ENCODE assay signal across 1 cellular context in genomic region chr19:42185281-42185680, GRCh38.
TF ChIP-seq lines count a peak whose summit lies in the region.

No MANE protein-coding gene starts in this region.

TF ChIP-seq in K562, 482 proteins besides CTCF, POLR2A, EP300 and RAD21:
- TF ChIP-seq CREBBP (IDR thresholded peaks at IDR 0.05; ENCODE audit: low read depth, low read length) = no peak
- TF ChIP-seq U2AF2 (optimal IDR thresholded peaks at IDR 0.05; ENCODE audit: low read depth, low read length) = no peak
- 0 out of 2 replicates have a peak, but pooled peaks have one; percentile 43 for TF ChIP-seq MAFK (IDR thresholded peaks at IDR 0.05; ENCODE audit: low read length)
- TF ChIP-seq MEF2A (IDR thresholded peaks at IDR 0.05; ENCODE audit: control insufficient read depth, low read depth, low read length) = no peak
- no peak for TF ChIP-seq ZNF584 (CRISPR knock-in tag; IDR thresholded peaks at IDR 0.05; ENCODE audit: low read depth)
- TF ChIP-seq ZNF316 (IDR thresholded peaks at IDR 0.05) = peak; percentile 87
- TF ChIP-seq C11orf30 (IDR thresholded peaks at IDR 0.05; ENCODE audit: low read depth) = peak; percentile 82
- peak; percentile 46; the same call in 1 of the 2 replicates for TF ChIP-seq MAFF (IDR thresholded peaks at IDR 0.05; ENCODE audit: low read length)
- peak; percentile 61 for TF ChIP-seq MAFG (tag; conservative IDR thresholded peaks at IDR 0.05)
